ENCODE assay signal across 20 cellular contexts in the genomic region with DNA sequence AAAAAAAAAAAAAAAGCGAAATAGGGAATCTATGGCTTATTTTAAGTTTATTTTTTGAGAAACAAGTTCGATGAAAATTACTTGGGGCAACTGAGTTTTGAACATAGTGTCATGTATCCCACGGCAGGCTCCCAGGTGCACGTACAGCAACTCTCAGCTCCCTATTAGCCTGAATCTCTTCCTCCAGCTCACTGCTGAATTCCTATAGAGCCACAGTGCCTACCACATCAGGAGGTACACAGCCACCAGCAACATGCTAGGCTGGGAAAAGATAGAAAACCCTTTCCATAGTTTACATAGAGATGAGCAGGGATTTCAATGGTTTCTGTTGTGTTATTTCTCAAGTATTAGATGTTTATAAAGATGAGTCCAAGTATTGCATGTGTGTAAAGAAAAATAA.
DNase-seq lines count a peak whose midpoint lies in the region; ATAC-seq and TF ChIP-seq lines count a peak whose summit lies in the region.
"Had no signal": no experiment of that assay in that cellular context is flagged by ENCODE, and none has a peak within 500 bp of the region (broad histone marks: within the 10 kb centered on the region; RNA-seq: fewer than 3 reads in every experiment).

No MANE protein-coding gene starts in this region.

- no peaks in the 10 kb centered on the region for H3K27me3 ChIP-seq in GM23338 (ENCODE audit: insufficient read depth)
- no peaks in the 10 kb centered on the region for H3K27me3 ChIP-seq in HUES48 (ENCODE audit: control insufficient read depth, insufficient read depth, low read length)
- H3K27me3 ChIP-seq in ectodermal cell (ENCODE audit: control insufficient read depth, insufficient read depth, low read length, poor library complexity, severe bottlenecking): no peaks in the 10 kb centered on the region
- no peaks in the 10 kb centered on the region for H3K27me3 ChIP-seq in neural progenitor cell
- H3K27me3 ChIP-seq: BLaER1 treated with 17β-estradiol and CSF1 and Interleukin-3, amounts not matched to agents 10 nM and 100 nM had no signal

- in situ Hi-C loops in G401 (cut with HindIII; ENCODE audit: low sequenced_read_pairs): no loop called here

- WGBS in ectodermal cell, 2 experiments: 67 to 72% methylated on average over 4 of the region's 4 CpGs

- H3K4me2 ChIP-seq in GM23338 (no peak overlapping the region), neural progenitor cell (peak overlapping the region; percentile 70)
- H3K4me2 ChIP-seq: A549; BLaER1 treated with 17β-estradiol and CSF1 and Interleukin-3, amounts not matched to agents 10 nM and 100 nM had no signal

- H3K9ac ChIP-seq in HUES48 (ENCODE audit: low read depth, low read length) (no peak overlapping the region), neural progenitor cell (no peak overlapping the region)
- H3K9ac ChIP-seq: BLaER1 treated with 17β-estradiol and CSF1 and Interleukin-3, amounts not matched to agents 10 nM and 100 nM had no signal

- H3K9me3 ChIP-seq in HUES48 (ENCODE audit: control insufficient read depth, insufficient read depth, low read length) (no peaks in the 10 kb centered on the region), ectodermal cell (ENCODE audit: control insufficient read depth, low read length) (no peaks in the 10 kb centered on the region), neural progenitor cell (ENCODE audit: low read depth) (no peaks in the 10 kb centered on the region)
- H3K9me3 ChIP-seq: A549, Caco-2 had no signal

- ATAC-seq in GM23338: peak; percentile 52; the same call in 2 of the 3 replicates
- ATAC-seq: A549; CD8-positive, alpha-beta T cell had no signal

- H3K27me3 Mint-ChIP-seq in GM23338 (ENCODE audit: insufficient read depth, low read depth, poor library complexity): no peaks in the 10 kb centered on the region
- peaks cover 37% of the 10 kb centered on the region for H3K27me3 Mint-ChIP-seq in neural progenitor cell (ENCODE audit: insufficient read depth, low read depth)
- H3K27me3 Mint-ChIP-seq: B cell had no signal

- no peaks in the 10 kb centered on the region for H3K9me2 ChIP-seq in GM23338 (ENCODE audit: insufficient read depth)

- H3K27ac Mint-ChIP-seq in GM23338: no peak overlapping the region
- no peak overlapping the region for H3K27ac Mint-ChIP-seq in neural progenitor cell
- H3K27ac Mint-ChIP-seq: B cell; CD4-positive, alpha-beta T cell; CD8-positive, alpha-beta T cell had no signal

- H3K4me3 ChIP-seq in GM23338: no peak overlapping the region
- no peak overlapping the region for H3K4me3 ChIP-seq in HUES48 (ENCODE audit: low read depth, low read length)
- no peak overlapping the region for H3K4me3 ChIP-seq in ectodermal cell (ENCODE audit: insufficient read depth, low read depth, low read length)
- H3K4me3 ChIP-seq in neural progenitor cell: no peak overlapping the region
- H3K4me3 ChIP-seq: A549; BLaER1 treated with 17β-estradiol and CSF1 and Interleukin-3, amounts not matched to agents 10 nM and 100 nM had no signal

- H3K36me3 ChIP-seq in GM23338 (ENCODE audit: insufficient read depth) (no peaks in the 10 kb centered on the region), HUES48 (ENCODE audit: control insufficient read depth, insufficient read depth, low read length) (no peaks in the 10 kb centered on the region), ectodermal cell (ENCODE audit: control insufficient read depth, insufficient read depth, low read length) (no peaks in the 10 kb centered on the region), neural progenitor cell (peaks cover 5% of the 10 kb centered on the region)
- H3K36me3 ChIP-seq: BLaER1 treated with 17β-estradiol and CSF1 and Interleukin-3, amounts not matched to agents 10 nM and 100 nM had no signal

- no peak for TF ChIP-seq CTCF in GM23338 (conservative IDR thresholded peaks at IDR 0.05; ENCODE audit: low read depth in 2 of 2)
- no peak for TF ChIP-seq CTCF in neural progenitor cell (IDR thresholded peaks at IDR 0.05)
- no peak for TF ChIP-seq CTCF in GM10248 (IDR thresholded peaks at IDR 0.05; ENCODE audit: control extremely low read depth, extremely low read depth, low read depth, missing control alignments)

- no peaks in the 10 kb centered on the region for H4K20me1 ChIP-seq in GM23338 (replicated peaks; ENCODE audit: insufficient read depth)
- no peaks in the 10 kb centered on the region for H4K20me1 ChIP-seq in neural progenitor cell (ENCODE audit: low read depth)
- H4K20me1 ChIP-seq: BLaER1 treated with 17β-estradiol and CSF1 and Interleukin-3, amounts not matched to agents 10 nM and 100 nM had no signal

- H3K4me1 ChIP-seq in GM23338 (ENCODE audit: insufficient read depth) (peaks cover 5% of the 10 kb centered on the region), HUES48 (ENCODE audit: control insufficient read depth, insufficient read depth, low read length) (peaks cover 21% of the 10 kb centered on the region), ectodermal cell (ENCODE audit: control insufficient read depth, insufficient read depth, low read length) (peaks cover 17% of the 10 kb centered on the region), neural progenitor cell (peaks cover 48% of the 10 kb centered on the region)
- H3K4me1 ChIP-seq: A549; BLaER1 treated with 17β-estradiol and CSF1 and Interleukin-3, amounts not matched to agents 10 nM and 100 nM; Caco-2 had no signal

- H3K36me3 Mint-ChIP-seq in GM23338 (ENCODE audit: low read depth) (no peaks in the 10 kb centered on the region), neural progenitor cell (peaks cover 8% of the 10 kb centered on the region)
- H3K36me3 Mint-ChIP-seq: CD8-positive, alpha-beta T cell had no signal

- H3K4me1 Mint-ChIP-seq in GM23338 (peaks cover 17% of the 10 kb centered on the region), neural progenitor cell (peaks cover 39% of the 10 kb centered on the region)
- H3K4me1 Mint-ChIP-seq: B cell had no signal

- H3K27ac ChIP-seq in GM23338 (ENCODE audit: low read depth) (no peak overlapping the region), HUES48 (ENCODE audit: low read depth, low read length) (peak overlapping the region; percentile 89), ectodermal cell (ENCODE audit: insufficient read depth, low read depth, low read length, poor library complexity, severe bottlenecking) (peak overlapping the region; percentile 31), neural progenitor cell (peak overlapping the region; percentile 96)
- H3K27ac ChIP-seq: 22Rv1; A549; BLaER1 treated with 17β-estradiol and CSF1 and Interleukin-3, amounts not matched to agents 10 nM and 100 nM; C4-2B had no signal

- no peaks in the 10 kb centered on the region for H3K79me2 ChIP-seq in GM23338 (replicated peaks; ENCODE audit: insufficient read depth)
- H3K79me2 ChIP-seq in neural progenitor cell (ENCODE audit: low read depth): no peaks in the 10 kb centered on the region

- POLR2A ChIA-PET in GM10248 (lab: Yijun Ruan, JAX): no interaction called here

- H3K4me3 Mint-ChIP-seq in GM23338: no peak overlapping the region
- H3K4me3 Mint-ChIP-seq in neural progenitor cell: peak overlapping the region; percentile 32
- H3K4me3 Mint-ChIP-seq: B cell; CD4-positive, alpha-beta T cell; CD8-positive, alpha-beta T cell had no signal

- peaks cover 5% of the 10 kb centered on the region; the same call in 2 of the 3 replicates for H3K9me3 Mint-ChIP-seq in GM23338
- H3K9me3 Mint-ChIP-seq in neural progenitor cell: peaks cover 29% of the 10 kb centered on the region
- H3K9me3 Mint-ChIP-seq: CD4-positive, alpha-beta T cell; CD8-positive, alpha-beta T cell had no signal

- H2AFZ ChIP-seq in GM23338: no peak overlapping the region
- H2AFZ ChIP-seq in neural progenitor cell (replicated peaks): no peak overlapping the region

- CTCF ChIA-PET in GM10248 (lab: Yijun Ruan, JAX): no interaction called here

- H3F3A ChIP-seq in GM23338 (replicated peaks; ENCODE audit: low read depth) (no peaks in the 10 kb centered on the region), neural progenitor cell (ENCODE audit: low read depth) (peaks cover 39% of the 10 kb centered on the region)

- DNase-seq in GM23338 (ENCODE audit: low spot score) (no peak), neural progenitor cell (ENCODE audit: low spot score) (peak; percentile 53), G401 (ENCODE audit: low spot score) (no peak), GM10248 (ENCODE audit: extremely low spot score) (no peak), hepatic stellate cell (ENCODE audit: low spot score) (no peak), H4 (ENCODE audit: low spot score) (no peak)
- DNase-seq: AML-193; Caco-2; Calu3; CD4-positive, alpha-beta T cell; CD8-positive, alpha-beta T cell; DMS79 treated with DMSO at 0.1 percent for 48 hours; GDM1 had no signal

TF ChIP-seq in GM23338, 12 proteins besides CTCF, POLR2A, EP300 and RAD21 (continues in another document):
- TF ChIP-seq JUNB (IDR thresholded peaks at IDR 0.05; ENCODE audit: unreplicated experiment): no peak
